ENCODE assay signal across 10 cellular contexts in the genomic region with DNA sequence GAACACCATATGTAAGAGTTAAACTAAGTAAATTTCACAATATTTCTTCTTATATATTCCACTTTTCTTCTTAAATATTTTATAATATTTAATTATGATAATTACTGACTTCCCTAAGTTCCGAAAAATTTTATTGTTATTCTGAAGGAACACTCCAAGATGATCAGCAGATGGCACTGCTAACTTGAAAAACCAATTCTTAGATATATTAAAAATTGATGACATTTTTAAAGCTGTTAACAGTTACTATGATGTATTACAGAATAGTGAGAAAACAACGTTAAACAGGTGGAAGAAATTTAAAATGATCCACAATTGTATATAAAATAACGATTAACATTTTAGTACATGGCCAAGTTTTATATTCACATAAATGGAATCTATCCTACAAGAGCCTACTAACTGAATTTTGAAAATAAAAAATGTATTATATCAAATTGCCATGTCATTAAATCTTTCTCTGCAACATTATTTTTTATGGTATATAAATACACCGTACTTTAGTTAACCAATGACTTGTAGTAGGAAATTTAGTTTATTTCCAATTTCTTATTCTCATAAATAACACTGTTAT. TPM values are rescaled to one million over a fixed set of nuclear protein-coding genes. Genes with fewer than 3 reads are reported as not detected.
DNase-seq lines count a peak whose midpoint lies in the region; ATAC-seq and TF ChIP-seq lines count a peak whose summit lies in the region.
"Had no signal": no experiment of that assay in that cellular context is flagged by ENCODE, and none has a peak within 500 bp of the region (broad histone marks: within the 10 kb centered on the region; RNA-seq: fewer than 3 reads in every experiment).

No MANE protein-coding gene starts in this region.

- H3K9me3 ChIP-seq in SK-N-SH (peaks cover 8% of the 10 kb centered on the region; the same call in 1 of the 2 replicates), RWPE2 (ENCODE audit: severe bottlenecking) (peaks cover 21% of the 10 kb centered on the region), tibial artery (peaks cover 0 to 10% (median 9%) of the 10 kb centered on the region in 3 donors), left lung (peaks cover 0 to 24% of the 10 kb centered on the region in 2 donors)

- CTCF ChIA-PET in SK-N-SH (lab: Yijun Ruan, JAX) = interaction anchor here (0.6 to 1.3 kb wide), 9 partner anchors 9 to 975 kb away, joined by 3 to 4 read pairs (median 3); no protein-coding TSS in a partner anchor

- H3K79me2 ChIP-seq in SK-N-SH (ENCODE audit: insufficient read depth) = no peaks in the 10 kb centered on the region

- ATAC-seq in SK-N-SH treated with all-trans-retinoic acid at 6 μM for 48 hours (no peak), RWPE2 (ENCODE audit: low read depth) (no peak), HG02571 (IDR thresholded peaks at IDR 0.05; ENCODE audit: unreplicated experiment) (no peak), left lung (no peak)

- no peak overlapping the region for H2AFZ ChIP-seq in SK-N-SH (ENCODE audit: low read depth)

- TF ChIP-seq CTCF in SK-N-SH (IDR thresholded peaks at IDR 0.05) = peak; percentile 67
- TF ChIP-seq CTCF in RWPE2 (IDR thresholded peaks at IDR 0.05; ENCODE audit: poor library complexity, severe bottlenecking) = peak; percentile 80
- TF ChIP-seq CTCF in foreskin fibroblast (IDR thresholded peaks at IDR 0.05; ENCODE audit: low read depth, low read length) = peak; percentile 30
- peak; percentile 45 to 51 for TF ChIP-seq CTCF in tibial artery (IDR thresholded peaks at IDR 0.05)
- peak in 1 of 2 donors; percentile 36 for TF ChIP-seq CTCF in left lung (IDR thresholded peaks at IDR 0.05)

- no peaks in the 10 kb centered on the region for H3K36me3 ChIP-seq in SK-N-SH (replicated peaks in 1 of 2; ENCODE audit: control insufficient read depth in 1 of 2, insufficient read depth in 2 of 2, low read length in 1 of 2)
- H3K36me3 ChIP-seq in RWPE2 (ENCODE audit: low read depth) = no peaks in the 10 kb centered on the region
- H3K36me3 ChIP-seq in tibial artery = no peaks in the 10 kb centered on the region
- no peaks in the 10 kb centered on the region for H3K36me3 ChIP-seq in left lung
- H3K36me3 ChIP-seq: spleen had no signal

- H3K9ac ChIP-seq in SK-N-SH = no peak overlapping the region

- no peak for TF ChIP-seq EP300 in SK-N-SH (IDR thresholded peaks at IDR 0.05; ENCODE audit: borderline replicate concordance in 1 of 2, low read depth in 1 of 2, low read length in 1 of 2)

- H3K27me3 ChIP-seq in SK-N-SH (ENCODE audit: insufficient read depth) (no peaks in the 10 kb centered on the region), RWPE2 (ENCODE audit: insufficient read depth, poor library complexity, severe bottlenecking) (no peaks in the 10 kb centered on the region), tibial artery (no peaks in the 10 kb centered on the region), left lung (no peaks in the 10 kb centered on the region)
- H3K27me3 ChIP-seq: spleen had no signal

- H3K4me1 ChIP-seq in SK-N-SH (ENCODE audit: control insufficient read depth in 1 of 2, insufficient read depth in 2 of 2, low read depth in 1 of 2, low read length in 1 of 2) = no peaks in the 10 kb centered on the region
- peaks cover 8% of the 10 kb centered on the region for H3K4me1 ChIP-seq in RWPE2 (ENCODE audit: insufficient read depth, poor library complexity, severe bottlenecking)
- H3K4me1 ChIP-seq in tibial artery = no peaks in the 10 kb centered on the region
- no peaks in the 10 kb centered on the region for H3K4me1 ChIP-seq in left lung
- H3K4me1 ChIP-seq: spleen had no signal

- H3K9me2 ChIP-seq in SK-N-SH = no peaks in the 10 kb centered on the region; the same call in 1 of the 2 replicates

- H4K20me1 ChIP-seq in SK-N-SH (ENCODE audit: insufficient read depth) = no peaks in the 10 kb centered on the region

- H3K4me2 ChIP-seq in SK-N-SH = no peak overlapping the region

- H3K4me3 ChIP-seq in SK-N-SH (ENCODE audit: low read depth in 2 of 2, low read length in 1 of 2) = no peak overlapping the region
- no peak overlapping the region for H3K4me3 ChIP-seq in RWPE2 (ENCODE audit: severe bottlenecking)
- no peak overlapping the region for H3K4me3 ChIP-seq in foreskin fibroblast (ENCODE audit: low read depth in 1 of 2, low read length in 2 of 2)
- no peak overlapping the region for H3K4me3 ChIP-seq in tibial artery
- no peak overlapping the region for H3K4me3 ChIP-seq in left lung
- H3K4me3 ChIP-seq: spleen had no signal

- no peaks in the 10 kb centered on the region for H3F3A ChIP-seq in SK-N-SH (replicated peaks; ENCODE audit: insufficient read depth)

- intact Hi-C loops in tibial artery (cut with DNase I; ENCODE audit: low total_unique reads) (loop anchor here (5.0 kb wide), 1 partner anchor 664 kb away; no protein-coding TSS in a partner anchor), left lung (cut with DNase I) (loop anchor here in 1 of 2 donors (10.0 kb wide), 1 partner anchor 666 kb away; no protein-coding TSS in a partner anchor)

- H3K27ac ChIP-seq in SK-N-SH (ENCODE audit: low read depth in 2 of 2, low read length in 1 of 2) (no peak overlapping the region), RWPE2 (ENCODE audit: poor library complexity, severe bottlenecking) (no peak overlapping the region), tibial artery (no peak overlapping the region), left lung (no peak overlapping the region)
- H3K27ac ChIP-seq: spleen had no signal

- TF ChIP-seq RAD21 in SK-N-SH (IDR thresholded peaks at IDR 0.05; ENCODE audit: low read length) = peak; percentile 78

- 31% methylated on average over 4 of the region's 4 CpGs for WGBS in SK-N-SH (ENCODE audit: low lambda C conversion rate)

- POLR2A ChIA-PET in SK-N-SH (lab: Yijun Ruan, JAX) = no interaction called here

- DNase-seq in SK-N-SH = no peak
- DNase-seq in RWPE2 (ENCODE audit: low spot score) = no peak
- peak in 1 of 2 donors; percentile 67 for DNase-seq in foreskin fibroblast
- no peak for DNase-seq in tibial artery
- no peak for DNase-seq in iPS-NIHi11 (ENCODE audit: low spot score)
- DNase-seq in left lung = no peak
- DNase-seq: DND-41, spleen had no signal

TF ChIP-seq in SK-N-SH, 30 proteins besides CTCF, POLR2A, EP300 and RAD21 (continues in another document):
- TF ChIP-seq FOSL2 (IDR thresholded peaks at IDR 0.05; ENCODE audit: borderline replicate concordance, low read depth) (no peak), TAF1 (IDR thresholded peaks at IDR 0.05; ENCODE audit: borderline replicate concordance, low read depth, low read length) (no peak)

TF ChIP-seq in SK-N-SH treated with all-trans-retinoic acid at 6 μM for 48 hours, 23 proteins besides CTCF, POLR2A, EP300 and RAD21:
- TF ChIP-seq ZFP3 (CRISPR knock-in tag; IDR thresholded peaks at IDR 0.05) (no peak), CSDC2 (CRISPR knock-in tag; IDR thresholded peaks at IDR 0.05) (no peak), BACH2 (CRISPR knock-in tag; IDR thresholded peaks at IDR 0.05; ENCODE audit: borderline replicate concordance) (no peak)
- TF ChIP-seq, protein P1, sequence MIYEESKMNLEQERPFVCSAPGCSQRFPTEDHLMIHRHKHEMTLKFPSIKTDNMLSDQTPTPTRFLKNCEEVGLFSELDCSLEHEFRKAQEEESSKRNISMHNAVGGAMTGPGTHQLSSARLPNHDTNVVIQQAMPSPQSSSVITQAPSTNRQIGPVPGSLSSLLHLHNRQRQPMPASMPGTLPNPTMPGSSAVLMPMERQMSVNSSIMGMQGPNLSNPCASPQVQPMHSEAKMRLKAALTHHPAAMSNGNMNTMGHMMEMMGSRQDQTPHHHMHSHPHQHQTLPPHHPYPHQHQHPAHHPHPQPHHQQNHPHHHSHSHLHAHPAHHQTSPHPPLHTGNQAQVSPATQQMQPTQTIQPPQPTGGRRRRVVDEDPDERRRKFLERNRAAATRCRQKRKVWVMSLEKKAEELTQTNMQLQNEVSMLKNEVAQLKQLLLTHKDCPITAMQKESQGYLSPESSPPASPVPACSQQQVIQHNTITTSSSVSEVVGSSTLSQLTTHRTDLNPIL (CRISPR knock-in tag; IDR thresholded peaks at IDR 0.05; ENCODE audit: low read depth) = no peak
TF ChIP-seq in SK-N-SH treated with all-trans-retinoic acid at 6 μM for 48 hours: peak in this region for 0.

RNA-seq across cellular contexts. Expression of a gene that starts 30.1 kb away (rescaled TPM):
- polyA plus RNA-seq in SK-N-SH (2012; rRNA removed) = not detected in 2 replicates
- polyA plus RNA-seq in SK-N-SH (2012; cell fraction: cytosol; rRNA removed) = 0.03 and 0.04 TPM in 2 replicates
- not detected in 2 replicates for polyA plus RNA-seq in SK-N-SH (2012; cell fraction: nucleus; rRNA removed)
- under 1 TPM; 0.82 to 0.89 TPM for total RNA-seq in left lung

RNA-seq across cellular contexts. Expression of a gene that starts 58.9 kb away (rescaled TPM):
- 0.10 and 0.11 TPM in 2 replicates for polyA plus RNA-seq in SK-N-SH (2012; rRNA removed)
- 0.12 and 0.17 TPM in 2 replicates for polyA plus RNA-seq in SK-N-SH (2012; cell fraction: cytosol; rRNA removed)
- polyA plus RNA-seq in SK-N-SH (2012; cell fraction: nucleus; rRNA removed) = 0.15 and 0.29 TPM in 2 replicates
- total RNA-seq in left lung = 10 to 100 TPM; 24.2 to 36.2 TPM
